In genomic region chr10:96208271-96208670, GRCh38 we compare ENCODE assay signal across 18 cellular contexts.
DNase-seq lines count a peak whose midpoint lies in the region; ATAC-seq, FAIRE-seq and TF ChIP-seq lines count a peak whose summit lies in the region.
"Had no signal": no experiment of that assay in that cellular context is flagged by ENCODE, and none has a peak within 500 bp of the region (broad histone marks: within the 10 kb centered on the region; RNA-seq: fewer than 3 reads in every experiment).

No MANE protein-coding gene starts in this region.

- H3K27ac Mint-ChIP-seq in type B pancreatic cell = no peak overlapping the region
- H3K27ac Mint-ChIP-seq: activated T-helper 1 cell treated with anti-CD3 and anti-CD28 coated beads, Interleukin-12 subunit alpha, Interleukin-12 subunit beta, Interleukin-2, Interleukin-4 antibody, amounts not matched to agents 30 ng/mL and 10 ng/mL and 1 ng/mL, durations not matched to agents 14 hours and 24 hours and 36 hours; progenitor cell of endocrine pancreas had no signal

- no peak for TF ChIP-seq POLR2A in GM12892 (IDR thresholded peaks at IDR 0.05; ENCODE audit: low read depth, low read length)

- no peaks in the 10 kb centered on the region for H3K4me1 Mint-ChIP-seq in type B pancreatic cell (ENCODE audit: unreplicated experiment)

- DNase-seq in GM12892 (ENCODE audit: insufficient read length) (no peak), head of caudate nucleus (no peak), type B pancreatic cell (ENCODE audit: extremely low spot score, unreplicated experiment) (no peak), cerebellar cortex (ENCODE audit: low spot score) (no peak)
- DNase-seq: activated CD4-positive, alpha-beta T cell treated with anti-CD3 and anti-CD28 coated beads, Interleukin-2, amount 50 U/mL, for 1 hour; KG1; NCI-H146; NCI-H526; Peyer's patch; T-helper 1 cell; tibial artery had no signal

- H3K4me3 Mint-ChIP-seq in type B pancreatic cell = no peak overlapping the region
- H3K4me3 Mint-ChIP-seq: activated T-helper 1 cell treated with anti-CD3 and anti-CD28 coated beads, Interleukin-12 subunit alpha, Interleukin-12 subunit beta, Interleukin-2, Interleukin-4 antibody, amounts not matched to agents 30 ng/mL and 10 ng/mL and 1 ng/mL, durations not matched to agents 14 hours and 24 hours and 36 hours had no signal

- H3K36me3 Mint-ChIP-seq in type B pancreatic cell = no peaks in the 10 kb centered on the region

- intact Hi-C loops in head of caudate nucleus (cut with DNase I) = no loop called here

- FAIRE-seq in GM12892 (lab: Jason Lieb, UNC) = peak; percentile 82
- FAIRE-seq: colon had no signal

- no peaks in the 10 kb centered on the region for H3K27me3 Mint-ChIP-seq in type B pancreatic cell

- ATAC-seq in GM19372 (IDR thresholded peaks at IDR 0.05; ENCODE audit: low read depth, unreplicated experiment) = peak; percentile 62
- ATAC-seq in HG02623 (IDR thresholded peaks at IDR 0.05; ENCODE audit: unreplicated experiment) = peak; percentile 58
- ATAC-seq in HG03439 (IDR thresholded peaks at IDR 0.05; ENCODE audit: unreplicated experiment) = peak; percentile 51
- ATAC-seq in GM18861 (IDR thresholded peaks at IDR 0.05; ENCODE audit: unreplicated experiment) = no peak

- no peak for TF ChIP-seq CTCF in type B pancreatic cell (conservative IDR thresholded peaks at IDR 0.05)

- no peaks in the 10 kb centered on the region for H3K9me3 Mint-ChIP-seq in type B pancreatic cell
- H3K9me3 Mint-ChIP-seq: activated T-helper 1 cell treated with anti-CD3 and anti-CD28 coated beads, Interleukin-12 subunit alpha, Interleukin-12 subunit beta, Interleukin-2, Interleukin-4 antibody, amounts not matched to agents 30 ng/mL and 10 ng/mL and 1 ng/mL, durations not matched to agents 14 hours and 24 hours and 36 hours had no signal
